20 cellular contexts compared by ENCODE assay signal in genomic region chrX:10041383-10041782, GRCh38.
DNase-seq lines count a peak whose midpoint lies in the region; TF ChIP-seq lines count a peak whose summit lies in the region.
"Had no signal": no experiment of that assay in that cellular context is flagged by ENCODE, and none has a peak within 500 bp of the region (broad histone marks: within the 10 kb centered on the region; RNA-seq: fewer than 3 reads in every experiment).

No MANE protein-coding gene starts in this region.

- peaks cover 18% of the 10 kb centered on the region for H3K4me1 ChIP-seq in iPS-18a (ENCODE audit: control insufficient read depth, low read depth, low read length)

- peak overlapping the region; percentile 42 for H3K27ac ChIP-seq in iPS-18a (ENCODE audit: low read length)
- H3K27ac ChIP-seq: 22Rv1, HL-60, PC-9 had no signal

- H3K9me3 ChIP-seq in iPS-18a (ENCODE audit: control insufficient read depth, low read depth, low read length) = no peaks in the 10 kb centered on the region
- H3K9me3 ChIP-seq: gastroesophageal sphincter, sigmoid colon had no signal

- peak overlapping the region; percentile 26 for H3K4me3 ChIP-seq in iPS-18a (ENCODE audit: low read length)
- H3K4me3 ChIP-seq: gastroesophageal sphincter, PC-9, sigmoid colon had no signal

- H3K36me3 Mint-ChIP-seq in type B pancreatic cell = no peaks in the 10 kb centered on the region
- H3K36me3 Mint-ChIP-seq: activated CD4-positive, alpha-beta memory T cell treated with anti-CD3 and anti-CD28 coated beads for 36 hours; activated naive CD8-positive, alpha-beta T cell treated with anti-CD3 and anti-CD28 coated beads for 36 hours had no signal

- H3K4me1 Mint-ChIP-seq in type B pancreatic cell (ENCODE audit: unreplicated experiment) = no peaks in the 10 kb centered on the region

- TF ChIP-seq CTCF in type B pancreatic cell (conservative IDR thresholded peaks at IDR 0.05) = no peak

- H3K36me3 ChIP-seq in iPS-18a (ENCODE audit: control insufficient read depth, low read depth, low read length) = no peaks in the 10 kb centered on the region
- H3K36me3 ChIP-seq: gastroesophageal sphincter, sigmoid colon had no signal

- H3K27me3 ChIP-seq in iPS-18a (ENCODE audit: control insufficient read depth, insufficient read depth, low read length) = no peaks in the 10 kb centered on the region
- H3K27me3 ChIP-seq: gastroesophageal sphincter, sigmoid colon had no signal

- H3K9me3 Mint-ChIP-seq in type B pancreatic cell = peaks cover 2% of the 10 kb centered on the region
- H3K9me3 Mint-ChIP-seq: activated CD4-positive, alpha-beta memory T cell treated with anti-CD3 and anti-CD28 coated beads for 36 hours; activated naive CD8-positive, alpha-beta T cell treated with anti-CD3 and anti-CD28 coated beads for 36 hours had no signal

- DNase-seq in DMS79 treated with DMSO at 0.1 percent for 48 hours (lab: John Stamatoyannopoulos, UW) (peak; percentile 8), DMS79 (lab: John Stamatoyannopoulos, UW) (no peak), RPMI7951 (ENCODE audit: low read depth) (peak; percentile 24), type B pancreatic cell (ENCODE audit: extremely low spot score, unreplicated experiment) (peak; percentile 6), ecto neural progenitor cell (ENCODE audit: low spot score) (no peak), superior temporal gyrus (ENCODE audit: extremely low spot score) (no peak), SHP77 treated with DMSO at 0.1 percent for 48 hours (lab: John Stamatoyannopoulos, UW) (no peak)
- DNase-seq: activated CD4-positive, alpha-beta memory T cell treated with anti-CD3 and anti-CD28 coated beads for 36 hours; activated naive CD8-positive, alpha-beta T cell treated with anti-CD3 and anti-CD28 coated beads for 36 hours; activated T-cell treated with anti-CD3 and anti-CD28 coated beads, Interleukin-2, amount 50 U/mL, for 48 hours; central memory CD4-positive, alpha-beta T cell; NCI-H187 treated with DMSO at 0.1 percent for 48 hours; nucleus accumbens; PC-9; sigmoid colon; stimulated activated CD4-positive, alpha-beta T cell treated with anti-CD3 and anti-CD28 coated beads, Interleukin-4, amount 100 ng/mL, for 24 hours had no signal

- H3K27me3 Mint-ChIP-seq in type B pancreatic cell = no peaks in the 10 kb centered on the region
- H3K27me3 Mint-ChIP-seq: activated CD4-positive, alpha-beta memory T cell treated with anti-CD3 and anti-CD28 coated beads for 36 hours; activated naive CD8-positive, alpha-beta T cell treated with anti-CD3 and anti-CD28 coated beads for 36 hours had no signal

- H3K27ac Mint-ChIP-seq in type B pancreatic cell = no peak overlapping the region
- H3K27ac Mint-ChIP-seq: activated CD4-positive, alpha-beta memory T cell treated with anti-CD3 and anti-CD28 coated beads for 36 hours; activated naive CD8-positive, alpha-beta T cell treated with anti-CD3 and anti-CD28 coated beads for 36 hours had no signal

- H3K9ac ChIP-seq in iPS-18a (ENCODE audit: low read length) = peak overlapping the region; percentile 6

- H3K4me3 Mint-ChIP-seq in type B pancreatic cell = no peak overlapping the region
- H3K4me3 Mint-ChIP-seq: activated CD4-positive, alpha-beta memory T cell treated with anti-CD3 and anti-CD28 coated beads for 36 hours; activated naive CD8-positive, alpha-beta T cell treated with anti-CD3 and anti-CD28 coated beads for 36 hours had no signal

Comparison
In these comparisons a context has a peak if more than half of its experiments do, and no peak if none do; other contexts are left out.
1. DNase-seq: peak in DMS79 treated with DMSO at 0.1 percent for 48 hours (single experiment), RPMI7951 (single experiment) and type B pancreatic cell (single experiment); none in DMS79 (single experiment), ecto neural progenitor cell (single experiment), superior temporal gyrus (single experiment) and SHP77 treated with DMSO at 0.1 percent for 48 hours (single experiment).